31 cellular contexts compared by ENCODE assay signal in genomic region chr1:22919341-22920025, GRCh38. TPM values are rescaled to one million over a fixed set of nuclear protein-coding genes. Genes with fewer than 3 reads are reported as not detected.
DNase-seq lines count a peak whose midpoint lies in the region; TF ChIP-seq lines count a peak whose summit lies in the region.
"Had no signal": no experiment of that assay in that cellular context is flagged by ENCODE, and none has a peak within 500 bp of the region (broad histone marks: within the 10 kb centered on the region; RNA-seq: fewer than 3 reads in every experiment).

No MANE protein-coding gene starts in this region.

- H3K27me3 ChIP-seq in WERI-Rb-1 (ENCODE audit: insufficient read depth, low read depth, severe bottlenecking), result no peaks in the 10 kb centered on the region
- H3K27me3 ChIP-seq: sigmoid colon had no signal

- H3K27ac ChIP-seq in WERI-Rb-1, result peak overlapping the region; percentile 89
- H3K27ac ChIP-seq: foreskin keratinocyte, neutrophil, prostate gland, sigmoid colon, tibial artery, VCaP had no signal

- H3K9me3 Mint-ChIP-seq in progenitor cell of endocrine pancreas (ENCODE audit: low read depth), result no peaks in the 10 kb centered on the region
- H3K9me3 Mint-ChIP-seq: activated naive CD4-positive, alpha-beta T cell treated with anti-CD3 and anti-CD28 coated beads, Interleukin-2, amount 50 U/mL, for 72 hours; endodermal cell had no signal

- H3K27ac Mint-ChIP-seq in progenitor cell of endocrine pancreas, result peak overlapping the region; percentile 45
- H3K27ac Mint-ChIP-seq: activated naive CD4-positive, alpha-beta T cell treated with anti-CD3 and anti-CD28 coated beads, Interleukin-2, amount 50 U/mL, for 72 hours; endodermal cell had no signal

- no peaks in the 10 kb centered on the region for H3K36me3 ChIP-seq in WERI-Rb-1
- H3K36me3 ChIP-seq: neutrophil, prostate gland, sigmoid colon, tibial artery had no signal

- H3K36me3 Mint-ChIP-seq in progenitor cell of endocrine pancreas (ENCODE audit: insufficient read depth), result peaks cover 3% of the 10 kb centered on the region
- H3K36me3 Mint-ChIP-seq: activated naive CD4-positive, alpha-beta T cell treated with anti-CD3 and anti-CD28 coated beads, Interleukin-2, amount 50 U/mL, for 72 hours had no signal

- peak; percentile 34 for DNase-seq in EH (ENCODE audit: low read depth)
- no peak for DNase-seq in WERI-Rb-1
- peak; percentile 36 for DNase-seq in glomerular visceral epithelial cell (ENCODE audit: extremely low spot score)
- no peak for DNase-seq in progenitor cell of endocrine pancreas (ENCODE audit: low spot score, unreplicated experiment)
- DNase-seq in islet precursor cell, result no peak
- no peak for DNase-seq in cortex of kidney (lab: John Stamatoyannopoulos, UW)
- no peak for DNase-seq in SKM-1 (lab: John Stamatoyannopoulos, UW; ENCODE audit: unreplicated experiment)
- DNase-seq: ACHN; activated CD4-positive, alpha-beta T cell treated with anti-CD3 and anti-CD28 coated beads for 48 hours; activated CD8-positive, alpha-beta memory T cell treated with anti-CD3 and anti-CD28 coated beads for 24 hours; activated effector memory CD4-positive, alpha-beta T cell treated with Interleukin-2 at 50 U/mL for 16 hours; anterior cingulate cortex; C1 segment of cervical spinal cord; caudate nucleus; COR-L47; dermis blood vessel endothelial cell; endodermal cell; foreskin keratinocyte; left colon; NCI-H1048; NCI-H446 treated with DMSO at 0.1 percent for 48 hours; NCI-H774; sigmoid colon; stimulated activated CD4-positive, alpha-beta T cell treated with anti-CD3 and anti-CD28 coated beads, Interleukin-4, amount 100 ng/mL, for 1 hour; SW 1271; tibial artery had no signal

- H3K27me3 Mint-ChIP-seq in progenitor cell of endocrine pancreas, result peaks cover 3% of the 10 kb centered on the region

- H3K4me1 Mint-ChIP-seq in progenitor cell of endocrine pancreas (ENCODE audit: low read depth), result no peaks in the 10 kb centered on the region

- H3K9me3 ChIP-seq in WERI-Rb-1 (ENCODE audit: severe bottlenecking), result no peaks in the 10 kb centered on the region
- H3K9me3 ChIP-seq: neutrophil, prostate gland, sigmoid colon, tibial artery had no signal

- no peak overlapping the region for H3K4me3 Mint-ChIP-seq in progenitor cell of endocrine pancreas (ENCODE audit: low read depth)
- H3K4me3 Mint-ChIP-seq: endodermal cell had no signal

- no peak overlapping the region for H3K4me3 ChIP-seq in WERI-Rb-1 (ENCODE audit: low read depth, low read length)
- H3K4me3 ChIP-seq: prostate gland, sigmoid colon, tibial artery had no signal

- TF ChIP-seq CTCF in WERI-Rb-1 (IDR thresholded peaks at IDR 0.05; ENCODE audit: low read depth, low read length), result no peak
- no peak for TF ChIP-seq CTCF in progenitor cell of endocrine pancreas (IDR thresholded peaks at IDR 0.05; ENCODE audit: unreplicated experiment)

RNA-seq across cellular contexts. Expression of gene LACTBL1, which starts 53.2 kb away (rescaled TPM):
- not detected in 2 replicates for total RNA-seq in progenitor cell of endocrine pancreas
- total RNA-seq: activated naive CD4-positive, alpha-beta T cell treated with anti-CD3 and anti-CD28 coated beads, Interleukin-2, amount 50 U/mL, for 72 hours; dermis blood vessel endothelial cell; endodermal cell; esophagus mucosa; foreskin keratinocyte; left colon; prostate gland; sigmoid colon had no signal

Comparison
In these comparisons a context has a peak if more than half of its experiments do, and no peak if none do; other contexts are left out.
1. DNase-seq: peak in EH (single experiment) and glomerular visceral epithelial cell (single experiment); none in WERI-Rb-1 (single experiment), progenitor cell of endocrine pancreas (single experiment), islet precursor cell (single experiment), cortex of kidney (single experiment) and SKM-1 (single experiment).